10 cellular contexts compared by ENCODE assay signal in genomic region chr4:76435689-76436176, GRCh38. TPM values are rescaled to one million over a fixed set of nuclear protein-coding genes. Genes with fewer than 3 reads are reported as not detected.
DNase-seq lines count a peak whose midpoint lies in the region; ATAC-seq and TF ChIP-seq lines count a peak whose summit lies in the region.
"Had no signal": no experiment of that assay in that cellular context is flagged by ENCODE, and none has a peak within 500 bp of the region (broad histone marks: within the 10 kb centered on the region; RNA-seq: fewer than 3 reads in every experiment).

No MANE protein-coding gene starts in this region.

- H3K36me3 ChIP-seq in MG63, result no peaks in the 10 kb centered on the region
- no peaks in the 10 kb centered on the region for H3K36me3 ChIP-seq in esophagus muscularis mucosa
- H3K36me3 ChIP-seq in mesodermal cell (ENCODE audit: control insufficient read depth, insufficient read depth, low read length), result no peaks in the 10 kb centered on the region
- no peaks in the 10 kb centered on the region for H3K36me3 ChIP-seq in upper lobe of left lung

- H3K4me1 ChIP-seq in esophagus muscularis mucosa (peaks cover 0 to 13% (median 9%) of the 10 kb centered on the region in 4 donors), mesodermal cell (ENCODE audit: control insufficient read depth, insufficient read depth, low read length, poor library complexity, severe bottlenecking) (peaks cover 7% of the 10 kb centered on the region), upper lobe of left lung (peaks cover 0 to 11% (median 0%) of the 10 kb centered on the region in 4 donors)

- TF ChIP-seq POLR2A in esophagus muscularis mucosa (IDR thresholded peaks at IDR 0.05; ENCODE audit: low read depth), result no peak
- no peak for TF ChIP-seq POLR2A in upper lobe of left lung (IDR thresholded peaks at IDR 0.05)

- intact Hi-C loops in esophagus muscularis mucosa (cut with DNase I), result loop anchor here (10.0 kb wide), 2 partner anchors 179 to 319 kb away; no protein-coding TSS in a partner anchor

- no peak for DNase-seq in MG63
- DNase-seq in esophagus muscularis mucosa (ENCODE audit: extremely low spot score), result no peak
- DNase-seq in upper lobe of left lung, result no peak
- no peak for DNase-seq in stimulated activated naive CD8-positive, alpha-beta T cell treated with anti-CD3 and anti-CD28 coated beads, Interleukin-15, Interleukin-2, amounts not matched to agents 100 U/mL and 50 U/mL, for 24 hours
- no peak for DNase-seq in dedifferentiated amniotic fluid mesenchymal stem cell (ENCODE audit: extremely low spot score)
- DNase-seq: activated T-cell treated with anti-CD3 and anti-CD28 coated beads, Interleukin-2, amount 50 U/mL, for 4 hours; DMS79 treated with DMSO at 0.1 percent for 48 hours; effector CD4-positive, alpha-beta T cell had no signal

- TF ChIP-seq EP300 in esophagus muscularis mucosa (IDR thresholded peaks at IDR 0.05) (no peak), upper lobe of left lung (IDR thresholded peaks at IDR 0.05) (no peak)

- H3K4me3 ChIP-seq in MG63 (peak overlapping the region; percentile 5; the same call in 1 of the 2 replicates), esophagus muscularis mucosa (peak overlapping the region; percentile 36 to 53 (median 48)), mesodermal cell (ENCODE audit: extremely low read depth, insufficient read depth, low read length, poor library complexity, severe bottlenecking) (peak overlapping the region; percentile 34), upper lobe of left lung (peak overlapping the region in 3 of 4 donors; percentile 16 to 32 (median 26))

- TF ChIP-seq CTCF in esophagus muscularis mucosa (IDR thresholded peaks at IDR 0.05) (no peak), upper lobe of left lung (IDR thresholded peaks at IDR 0.05) (no peak)

- H3K9me3 ChIP-seq in MG63 (no peaks in the 10 kb centered on the region), esophagus muscularis mucosa (no peaks in the 10 kb centered on the region), mesodermal cell (ENCODE audit: control insufficient read depth, low read length) (no peaks in the 10 kb centered on the region), upper lobe of left lung (no peaks in the 10 kb centered on the region)

- ATAC-seq in upper lobe of left lung (ENCODE audit: low FRiP score in 2 of 2), result peak in 1 of 2 donors; percentile 29
- ATAC-seq in GM19452 (IDR thresholded peaks at IDR 0.05; ENCODE audit: unreplicated experiment), result no peak
- ATAC-seq in stimulated activated naive CD8-positive, alpha-beta T cell treated with anti-CD3 and anti-CD28 coated beads, Interleukin-15, Interleukin-2, amounts not matched to agents 100 U/mL and 50 U/mL, for 24 hours, result no peak
- ATAC-seq: activated T-cell treated with anti-CD3 and anti-CD28 coated beads, Interleukin-2, amount 50 U/mL, for 4 hours had no signal

- H3K27ac ChIP-seq in esophagus muscularis mucosa (replicated peaks in 1 of 4) (peak overlapping the region; percentile 69 to 74 (median 70)), mesodermal cell (ENCODE audit: low read depth, low read length, severe bottlenecking) (peak overlapping the region; percentile 85), upper lobe of left lung (peak overlapping the region in 2 of 4 donors; percentile 1 to 49)

- H3K27me3 ChIP-seq in MG63 (no peaks in the 10 kb centered on the region), esophagus muscularis mucosa (no peaks in the 10 kb centered on the region), upper lobe of left lung (no peaks in the 10 kb centered on the region)

- 42% methylated on average over 5 of the region's 5 CpGs for WGBS in esophagus muscularis mucosa
- 20 to 26% methylated on average over 4 of the region's 5 CpGs for WGBS in mesodermal cell (ENCODE audit: insufficient coverage in 2 of 2), 2 experiments
- 49 to 50% methylated on average over 5 of the region's 5 CpGs for WGBS in upper lobe of left lung, 2 donors

RNA-seq across cellular contexts. Expression of gene SHROOM3, which starts 0.7 kb away (rescaled TPM):
- total RNA-seq in MG63 (2014; rRNA removed; shearing (Covaris generic); ENCODE audit: low replicate concordance), result 6.6 and 10.0 TPM in 2 replicates
- 100 to 1,000 TPM in 2 of 4 donors, 10 to 100 TPM in 2; 44.4 to 101 (median 88.5) TPM for total RNA-seq in esophagus muscularis mucosa
- polyA plus RNA-seq in mesodermal cell (2013, experiment 1 of 2), result 20.0 TPM
- 15.0 TPM for polyA plus RNA-seq in mesodermal cell (2013, experiment 2 of 2)
- 100 to 1,000 TPM in 3 of 6 donors, 10 to 100 TPM in 3; 62.3 to 216 (median 116) TPM for total RNA-seq in upper lobe of left lung

RNA-seq across cellular contexts. Expression of gene CCDC158, which starts 14.8 kb away (rescaled TPM):
- total RNA-seq in MG63 (2014; rRNA removed; shearing (Covaris generic); ENCODE audit: low replicate concordance), result not detected in 2 replicates
- total RNA-seq in esophagus muscularis mucosa (1 to 10 TPM in 3 of 4 donors, under 1 TPM in 1; 0.66 to 1.8 (median 1.3) TPM), upper lobe of left lung (1 to 10 TPM in 1 of 6 donors, under 1 TPM in 4, not detected in 1; 0.11 to 1.0 (median 0.37) TPM)
- polyA plus RNA-seq in mesodermal cell (2013, experiment 1 of 2), result not detected
- not detected for polyA plus RNA-seq in mesodermal cell (2013, experiment 2 of 2)
- total RNA-seq: activated T-cell treated with anti-CD3 and anti-CD28 coated beads, Interleukin-2, amount 50 U/mL, for 4 hours had no signal
